ENCODE assay signal across 8 cellular contexts in genomic region chr3:120348065-120348980, GRCh38. TPM values are rescaled to one million over a fixed set of nuclear protein-coding genes. Genes with fewer than 3 reads are reported as not detected.
DNase-seq lines count a peak whose midpoint lies in the region; ATAC-seq and FAIRE-seq lines count a peak whose summit lies in the region.

No MANE protein-coding gene starts in this region.

- H3K4me1 ChIP-seq in small intestine (ENCODE audit: control insufficient read depth in 2 of 2, insufficient read depth in 1 of 2, low read depth in 1 of 2, low read length in 1 of 2): peaks cover 0 to 3% of the 10 kb centered on the region in 2 donors

- 0 to 2% (median 1%) methylated on average over 38 to 40 of the region's 40 CpGs for WGBS in small intestine, 3 donors

- H3K36me3 Mint-ChIP-seq in activated naive CD8-positive, alpha-beta T cell treated with anti-CD3 and anti-CD28 coated beads for 36 hours: peaks cover 41% of the 10 kb centered on the region

- DNase-seq in G401 (ENCODE audit: low spot score) (peak; percentile 44), HTR-8/SVneo (ENCODE audit: insufficient read length, low spot score) (peak; percentile 27), SHP77 (lab: John Stamatoyannopoulos, UW) (peak; percentile 49 to 81), hepatic stellate cell (ENCODE audit: low spot score) (peak; percentile 19), small intestine (peak; percentile 52), retina (no peak)
- peak; percentile 65 for DNase-seq in activated naive CD8-positive, alpha-beta T cell treated with anti-CD3 and anti-CD28 coated beads for 36 hours

- H3K9me3 ChIP-seq in small intestine (ENCODE audit: control insufficient read depth, low read depth): no peaks in the 10 kb centered on the region

- in situ Hi-C loops in G401 (cut with HindIII; ENCODE audit: low sequenced_read_pairs): no loop called here

- H3K36me3 ChIP-seq in small intestine (ENCODE audit: control insufficient read depth in 2 of 2, insufficient read depth in 2 of 2, low read length in 2 of 2): no peaks in the 10 kb centered on the region

- peaks cover 46% of the 10 kb centered on the region for H3K4me1 Mint-ChIP-seq in activated naive CD8-positive, alpha-beta T cell treated with anti-CD3 and anti-CD28 coated beads for 36 hours

- peak; percentile 60 for ATAC-seq in GM21528 (IDR thresholded peaks at IDR 0.05; ENCODE audit: low FRiP score, unreplicated experiment)

- H3K27me3 ChIP-seq in small intestine (ENCODE audit: control insufficient read depth in 2 of 2, insufficient read depth in 2 of 2, low read length in 2 of 2): no peaks in the 10 kb centered on the region

- peak overlapping the region; percentile 71 to 93 for H3K27ac ChIP-seq in small intestine (ENCODE audit: low read depth in 1 of 2, low read length in 1 of 2)

- H3K4me3 Mint-ChIP-seq in activated naive CD8-positive, alpha-beta T cell treated with anti-CD3 and anti-CD28 coated beads for 36 hours: peak overlapping the region; percentile 83

- FAIRE-seq in HTR-8/SVneo (lab: Jason Lieb, UNC): no peak
- no peak for FAIRE-seq in small intestine (lab: Jason Lieb, UNC)

- H3K4me3 ChIP-seq in small intestine (ENCODE audit: low read depth in 1 of 2, low read length in 2 of 2): peak overlapping the region; percentile 67 to 85

- H3K27ac Mint-ChIP-seq in activated naive CD8-positive, alpha-beta T cell treated with anti-CD3 and anti-CD28 coated beads for 36 hours: peak overlapping the region; percentile 94

- no peaks in the 10 kb centered on the region for H3K9me3 Mint-ChIP-seq in activated naive CD8-positive, alpha-beta T cell treated with anti-CD3 and anti-CD28 coated beads for 36 hours

- H3K27me3 Mint-ChIP-seq in activated naive CD8-positive, alpha-beta T cell treated with anti-CD3 and anti-CD28 coated beads for 36 hours: no peaks in the 10 kb centered on the region

RNA-seq across cellular contexts. Expression of gene LRRC58, which starts 0.8 kb away (rescaled TPM):
- 32.6 and 38.9 TPM in 2 replicates for total RNA-seq in G401 (2014; rRNA removed; shearing (Covaris generic))
- total RNA-seq in activated naive CD8-positive, alpha-beta T cell treated with anti-CD3 and anti-CD28 coated beads for 36 hours: 10 to 100 TPM; 41.4 to 42.4 TPM
- 1 to 10 TPM; 3.8 to 8.5 (median 5.1) TPM for polyA plus RNA-seq in small intestine
